16 cellular contexts compared by ENCODE assay signal in genomic region chr5:127012933-127013332, GRCh38. TPM values are rescaled to one million over a fixed set of nuclear protein-coding genes. Genes with fewer than 3 reads are reported as not detected.
A peak's percentile ranks its signal among the peaks of the same experiment; 100 is the strongest.
DNase-seq lines count a peak whose midpoint lies in the region; ATAC-seq and TF ChIP-seq lines count a peak whose summit lies in the region.
"Had no signal": no experiment of that assay in that cellular context is flagged by ENCODE, and none has a peak within 500 bp of the region (broad histone marks: within the 10 kb centered on the region; RNA-seq: fewer than 3 reads in every experiment).

No MANE protein-coding gene starts in this region.

- H3K36me3 ChIP-seq in BLaER1 (peaks cover 20% of the 10 kb centered on the region), brain microvascular endothelial cell (replicated peaks) (no peaks in the 10 kb centered on the region), lung (ENCODE audit: control insufficient read depth in 2 of 2, insufficient read depth in 2 of 2, low read length in 2 of 2) (no peaks in the 10 kb centered on the region), upper lobe of right lung (no peaks in the 10 kb centered on the region)
- H3K36me3 ChIP-seq: stomach had no signal

- DNase-seq in LHCN-M2 (ENCODE audit: low read depth) (peak; percentile 91), brain microvascular endothelial cell (peak; percentile 28), lung (ENCODE audit: low spot score) (no peak), caudate nucleus (lab: John Stamatoyannopoulos, UW) (no peak), upper lobe of right lung (no peak)
- DNase-seq: activated naive CD4-positive, alpha-beta T cell; C1 segment of cervical spinal cord; GDM1; right cardiac atrium; stomach had no signal

- in situ Hi-C loops in brain microvascular endothelial cell (cut with HindIII; ENCODE audit: low pct_ligation_motif_present, low sequenced_read_pairs): no loop called here

- H3K9ac ChIP-seq in BLaER1: peak overlapping the region; percentile 46

- TF ChIP-seq CTCF in brain microvascular endothelial cell (IDR thresholded peaks at IDR 0.05; ENCODE audit: low read depth, low read length, missing control alignments): no peak
- TF ChIP-seq CTCF in lung (IDR thresholded peaks at IDR 0.05; ENCODE audit: control extremely low read depth, extremely low read depth): no peak
- no peak for TF ChIP-seq CTCF in upper lobe of right lung (IDR thresholded peaks at IDR 0.05)

- no peaks in the 10 kb centered on the region for H4K20me1 ChIP-seq in BLaER1

- H3K27ac ChIP-seq in BLaER1 (peak overlapping the region; percentile 79), brain microvascular endothelial cell (no peak overlapping the region), lung (ENCODE audit: low read depth in 1 of 2, low read length in 1 of 2) (peak overlapping the region in 1 of 2 donors; percentile 12), caudate nucleus (ENCODE audit: low read depth, low read length) (no peak overlapping the region), upper lobe of right lung (no peak overlapping the region)
- H3K27ac ChIP-seq: foreskin keratinocyte, stomach had no signal

- no peak overlapping the region for H3K4me3 ChIP-seq in BLaER1
- H3K4me3 ChIP-seq in brain microvascular endothelial cell (ENCODE audit: low read depth, low read length): no peak overlapping the region
- no peak overlapping the region for H3K4me3 ChIP-seq in lung
- H3K4me3 ChIP-seq in upper lobe of right lung: no peak overlapping the region
- H3K4me3 ChIP-seq: stomach had no signal

- peak overlapping the region; percentile 69 for H3K4me2 ChIP-seq in BLaER1

- H3K9me3 ChIP-seq in BLaER1: peaks cover 40% of the 10 kb centered on the region
- H3K9me3 ChIP-seq in lung (ENCODE audit: control insufficient read depth in 2 of 2, insufficient read depth in 1 of 2, low read length in 1 of 2): no peaks in the 10 kb centered on the region
- no peaks in the 10 kb centered on the region for H3K9me3 ChIP-seq in upper lobe of right lung
- H3K9me3 ChIP-seq: stomach had no signal

- intact Hi-C loops in upper lobe of right lung (cut with DNase I): no loop called here

- H3K27me3 ChIP-seq in BLaER1 (no peaks in the 10 kb centered on the region), brain microvascular endothelial cell (replicated peaks) (no peaks in the 10 kb centered on the region), lung (ENCODE audit: control insufficient read depth, insufficient read depth) (no peaks in the 10 kb centered on the region), upper lobe of right lung (no peaks in the 10 kb centered on the region)
- H3K27me3 ChIP-seq: stomach had no signal

- ATAC-seq in lung (ENCODE audit: insufficient read depth, low FRiP score) (peak; percentile 19), HG02970 (IDR thresholded peaks at IDR 0.05; ENCODE audit: low FRiP score, unreplicated experiment) (no peak), upper lobe of right lung (no peak), HG02798 (IDR thresholded peaks at IDR 0.05; ENCODE audit: poor library complexity, unreplicated experiment) (no peak)
- ATAC-seq: foreskin keratinocyte, HCT116, Panc1 had no signal

- H3K4me1 ChIP-seq in BLaER1: peaks cover 72% of the 10 kb centered on the region
- H3K4me1 ChIP-seq in lung (ENCODE audit: control insufficient read depth in 2 of 2, insufficient read depth in 2 of 2, low read length in 2 of 2): peaks cover 1 to 26% of the 10 kb centered on the region in 2 donors
- no peaks in the 10 kb centered on the region for H3K4me1 ChIP-seq in upper lobe of right lung
- H3K4me1 ChIP-seq: foreskin keratinocyte had no signal

RNA-seq across cellular contexts. Expression of gene MARCHF3, which starts 17.4 kb away (rescaled TPM):
- total RNA-seq in LHCN-M2 (2014; rRNA removed) (13.7 and 15.9 TPM in 2 replicates), lung (10 to 100 TPM; 10.2 to 17.0 TPM), upper lobe of right lung (11.1 TPM)
- polyA plus RNA-seq in LHCN-M2 (2012): 14.6 TPM
- 10 to 100 TPM in 1 of 2 donors, 1 to 10 TPM in 1; 3.7 to 16.0 TPM for polyA plus RNA-seq in lung

Comparison
In these comparisons a context has a peak if more than half of its experiments do, and no peak if none do; other contexts are left out.
1. DNase-seq: peak in LHCN-M2 (single experiment) and brain microvascular endothelial cell (single experiment); none in lung (single experiment), caudate nucleus (0 of 61) and upper lobe of right lung (single experiment).